In genomic region chr2:47313141-47313691, GRCh38 we compare ENCODE assay signal across 13 cellular contexts. TPM values are rescaled to one million over a fixed set of nuclear protein-coding genes. Genes with fewer than 3 reads are reported as not detected.
DNase-seq lines count a peak whose midpoint lies in the region; ATAC-seq, FAIRE-seq and TF ChIP-seq lines count a peak whose summit lies in the region.
"Had no signal": no experiment of that assay in that cellular context is flagged by ENCODE, and none has a peak within 500 bp of the region (broad histone marks: within the 10 kb centered on the region; RNA-seq: fewer than 3 reads in every experiment).

No MANE protein-coding gene starts in this region.

- H3K9me3 ChIP-seq in pancreas (no peaks in the 10 kb centered on the region), ascending aorta (no peaks in the 10 kb centered on the region)

- H3K27ac ChIP-seq in dorsolateral prefrontal cortex (peak overlapping the region; percentile 80 to 100 (median 99)), pancreas (peak overlapping the region in 1 of 4 donors; percentile 4), ascending aorta (no peak overlapping the region)

- H3K27me3 ChIP-seq in dorsolateral prefrontal cortex (no peaks in the 10 kb centered on the region), pancreas (no peaks in the 10 kb centered on the region), ascending aorta (no peaks in the 10 kb centered on the region)

- 33 to 42% methylated on average over 6 of the region's 6 CpGs for WGBS in pancreas, 2 donors

- intact Hi-C loops in dorsolateral prefrontal cortex (cut with DNase I): loop anchor here in 1 of 2 donors (5.0 kb wide), 1 partner anchor 41 kb away; no protein-coding TSS in a partner anchor
- intact Hi-C loops in pancreas (cut with DNase I): no loop called here
- intact Hi-C loops in ascending aorta (cut with DNase I): no loop called here

- TF ChIP-seq CTCF in GM12873 (IDR thresholded peaks at IDR 0.05; ENCODE audit: insufficient read depth, low read depth, low read length, missing control alignments): peak; percentile 11
- no peak for TF ChIP-seq CTCF in dorsolateral prefrontal cortex (IDR thresholded peaks at IDR 0.05 in 54 of 56, conservative IDR thresholded peaks at IDR 0.05 in 2 of 56; ENCODE audit: low read depth in 1 of 56, partially characterized antibody in 56 of 56)
- TF ChIP-seq CTCF in pancreas (IDR thresholded peaks at IDR 0.05): no peak
- TF ChIP-seq CTCF in ascending aorta (IDR thresholded peaks at IDR 0.05): no peak

- H3K4me3 ChIP-seq in dorsolateral prefrontal cortex (no peak overlapping the region), pancreas (no peak overlapping the region), ascending aorta (no peak overlapping the region)

- ATAC-seq in pancreas (peak; percentile 42 to 83 (median 60)), GM21381 (IDR thresholded peaks at IDR 0.05; ENCODE audit: unreplicated experiment) (no peak)

- peaks cover 0 to 13% (median 3%) of the 10 kb centered on the region in 3 donors for H3K4me1 ChIP-seq in pancreas
- peaks cover 4 to 19% of the 10 kb centered on the region in 2 donors for H3K4me1 ChIP-seq in ascending aorta

- DNase-seq in NCI-H2171 treated with DMSO at 0.1 percent for 48 hours (lab: John Stamatoyannopoulos, UW) (peak; percentile 75), dorsolateral prefrontal cortex (peak in 1 of 10 donors; percentile 17), pancreas (peak in 1 of 6 donors; percentile 22), ascending aorta (ENCODE audit: low spot score in 2 of 2) (no peak), activated T-cell treated with anti-CD3 and anti-CD28 coated beads for 4 hours (no peak)
- DNase-seq in effector CD8-positive, alpha-beta T cell (lab: John Stamatoyannopoulos, UW): no peak
- DNase-seq: aorta; CD4-positive, alpha-beta T cell had no signal

- FAIRE-seq in pancreas (lab: Jason Lieb, UNC): no peak

- H3K36me3 ChIP-seq in pancreas (no peaks in the 10 kb centered on the region), ascending aorta (no peaks in the 10 kb centered on the region)

RNA-seq across cellular contexts. Expression of gene EPCAM, which starts 55.9 kb away (rescaled TPM):
- 10 to 100 TPM in 2 of 120 experiments, 1 to 10 TPM in 104, under 1 TPM in 10, not detected in 4; 0.62 to 11.2 (median 1.9) TPM for total RNA-seq in dorsolateral prefrontal cortex
- total RNA-seq in pancreas: 100 to 1,000 TPM in 3 of 6 donors, 10 to 100 TPM in 3; 72.3 to 184 (median 99.5) TPM
- polyA plus RNA-seq in pancreas: 100 to 1,000 TPM in 1 of 2 donors, 10 to 100 TPM in 1; 98.8 to 180 TPM
- not detected for total RNA-seq in ascending aorta
- total RNA-seq: CD4-positive, alpha-beta T cell; pulmonary artery endothelial cell; T-helper 2 cell treated with Interferon-gamma antibody and Interleukin-4, amounts not matched to agents 100 ng/mL and 5 ng/mL, for 36 hours had no signal
- polyA plus RNA-seq: IgD-negative memory B cell had no signal

Comparison
In these comparisons a context has a peak if more than half of its experiments do, and no peak if none do; other contexts are left out.
1. H3K27ac ChIP-seq: peak in dorsolateral prefrontal cortex (59 of 59); none in ascending aorta (0 of 2).
2. RNA of gene EPCAM, which starts 55.9 kb away (total RNA-seq): 72.3 to 184 TPM in pancreas; 0.62 to 11.2 TPM in dorsolateral prefrontal cortex and not detected in ascending aorta (single experiment); every median in the first group is over 4 times any median in the second.